In genomic region chr2:196183528-196184231, GRCh38 we compare ENCODE assay signal across 11 cellular contexts. TPM values are rescaled to one million over a fixed set of nuclear protein-coding genes. Genes with fewer than 3 reads are reported as not detected.
DNase-seq lines count a peak whose midpoint lies in the region; ATAC-seq and TF ChIP-seq lines count a peak whose summit lies in the region.
"Had no signal": no experiment of that assay in that cellular context is flagged by ENCODE, and none has a peak within 500 bp of the region (broad histone marks: within the 10 kb centered on the region; RNA-seq: fewer than 3 reads in every experiment).

No MANE protein-coding gene starts in this region.

- no peak for TF ChIP-seq CTCF in OCI-LY3 (IDR thresholded peaks at IDR 0.05; ENCODE audit: low read depth, low read length)
- no peak for TF ChIP-seq CTCF in BE2C (IDR thresholded peaks at IDR 0.05; ENCODE audit: low read depth, low read length)

- H4K20me1 ChIP-seq in OCI-LY3 (ENCODE audit: insufficient read depth, low read length): no peaks in the 10 kb centered on the region

- H2BK12ac ChIP-seq in trophoblast cell (ENCODE audit: low read length): no peak overlapping the region

- H3K4ac ChIP-seq in trophoblast cell (ENCODE audit: low read depth, low read length): no peak overlapping the region

- no peak for DNase-seq in activated CD4-positive, alpha-beta T cell treated with anti-CD3 and anti-CD28 coated beads, Interleukin-2, amount 10 ng/mL, durations not matched to agents 7 days and 5 days
- DNase-seq in activated CD4-positive, alpha-beta T cell treated with anti-CD3 and anti-CD28 coated beads, Interleukin-2, amount 50 U/mL, for 4 hours: no peak
- no peak for DNase-seq in activated naive CD8-positive, alpha-beta T cell treated with anti-CD3 and anti-CD28 coated beads, Interleukin-2, amount 50 U/mL, for 24 hours
- no peak for DNase-seq in stimulated activated effector memory CD8-positive, alpha-beta T cell treated with anti-CD3 and anti-CD28 coated beads, Interleukin-12 subunit alpha, Interleukin-12 subunit beta, amount 100 ng/mL, for 72 hours (ENCODE audit: low spot score in 2 of 2)
- no peak for DNase-seq in BE2C
- no peak for DNase-seq in trophoblast cell
- DNase-seq: NCI-H2029 had no signal

- H3K9ac ChIP-seq in OCI-LY3 (ENCODE audit: low read length) (peak overlapping the region; percentile 43; the same call in 1 of the 2 replicates), trophoblast cell (ENCODE audit: low read length) (no peak overlapping the region)

- CTCF ChIA-PET in activated CD4-positive, alpha-beta T cell treated with anti-CD3 and anti-CD28 coated beads, Interleukin-2, amount 10 ng/mL, durations not matched to agents 7 days and 5 days (lab: Charles Lee): interaction anchor here (0.8 to 2.4 kb wide), 6 partner anchors 12 to 93 kb away, joined by 3 to 22 read pairs (median 4); no protein-coding TSS in a partner anchor

- H4K8ac ChIP-seq in trophoblast cell (ENCODE audit: low read depth, low read length): no peak overlapping the region

- peak; percentile 33 for ATAC-seq in activated naive CD8-positive, alpha-beta T cell treated with anti-CD3 and anti-CD28 coated beads, Interleukin-2, amount 50 U/mL, for 24 hours
- ATAC-seq in stimulated activated effector memory CD8-positive, alpha-beta T cell treated with anti-CD3 and anti-CD28 coated beads, Interleukin-12 subunit alpha, Interleukin-12 subunit beta, amount 100 ng/mL, for 72 hours: peak; percentile 75
- no peak for ATAC-seq in GM21367 (IDR thresholded peaks at IDR 0.05; ENCODE audit: unreplicated experiment)
- ATAC-seq: A549, sciatic nerve had no signal

- H3K27me3 Mint-ChIP-seq in activated CD4-positive, alpha-beta T cell treated with anti-CD3 and anti-CD28 coated beads, Interleukin-2, amount 10 ng/mL, durations not matched to agents 7 days and 5 days: no peaks in the 10 kb centered on the region
- no peaks in the 10 kb centered on the region for H3K27me3 Mint-ChIP-seq in activated naive CD8-positive, alpha-beta T cell treated with anti-CD3 and anti-CD28 coated beads, Interleukin-2, amount 50 U/mL, for 24 hours

- H3K4me3 ChIP-seq in OCI-LY3 (ENCODE audit: low read length): no peak overlapping the region
- no peak overlapping the region for H3K4me3 ChIP-seq in BE2C (ENCODE audit: low read depth, low read length)
- no peak overlapping the region for H3K4me3 ChIP-seq in trophoblast cell (ENCODE audit: low read depth, low read length)
- H3K4me3 ChIP-seq: A549 had no signal

- no peak overlapping the region for H4K91ac ChIP-seq in trophoblast cell (ENCODE audit: low read depth, low read length)

- H3K4me1 ChIP-seq in OCI-LY3 (ENCODE audit: low read length): peaks cover 36% of the 10 kb centered on the region
- no peaks in the 10 kb centered on the region for H3K4me1 ChIP-seq in BE2C
- no peaks in the 10 kb centered on the region for H3K4me1 ChIP-seq in trophoblast cell (ENCODE audit: control insufficient read depth in 1 of 2, insufficient read depth in 2 of 2, low read length in 2 of 2)

- peak overlapping the region; percentile 55 for H3K4me3 Mint-ChIP-seq in activated CD4-positive, alpha-beta T cell treated with anti-CD3 and anti-CD28 coated beads, Interleukin-2, amount 10 ng/mL, durations not matched to agents 7 days and 5 days
- H3K4me3 Mint-ChIP-seq in activated naive CD8-positive, alpha-beta T cell treated with anti-CD3 and anti-CD28 coated beads, Interleukin-2, amount 50 U/mL, for 24 hours: peak overlapping the region; percentile 56
- H3K4me3 Mint-ChIP-seq in stimulated activated effector memory CD8-positive, alpha-beta T cell treated with anti-CD3 and anti-CD28 coated beads, Interleukin-12 subunit alpha, Interleukin-12 subunit beta, amount 100 ng/mL, for 72 hours: peak overlapping the region; percentile 81

- H2AFZ ChIP-seq in OCI-LY3 (ENCODE audit: low read depth, low read length) (peak overlapping the region; percentile 50; the same call in 1 of the 2 replicates), trophoblast cell (ENCODE audit: insufficient read depth, low read length, poor library complexity) (no peak overlapping the region)

- H2AK5ac ChIP-seq in trophoblast cell (ENCODE audit: low read length): no peak overlapping the region

- no peaks in the 10 kb centered on the region for H3K79me2 ChIP-seq in OCI-LY3 (ENCODE audit: low read length)
- H3K79me2 ChIP-seq in trophoblast cell (ENCODE audit: control insufficient read depth, insufficient read depth, low read length, poor library complexity): no peaks in the 10 kb centered on the region

- no peak overlapping the region for H2BK120ac ChIP-seq in trophoblast cell (ENCODE audit: insufficient read depth, low read length, poor library complexity)

- H3K4me2 ChIP-seq in OCI-LY3 (ENCODE audit: low read length) (peak overlapping the region; percentile 61), trophoblast cell (ENCODE audit: low read length) (no peak overlapping the region)
- H3K4me2 ChIP-seq: A549 had no signal

- H3K27me3 ChIP-seq in OCI-LY3 (ENCODE audit: low read depth, low read length) (no peaks in the 10 kb centered on the region), BE2C (no peaks in the 10 kb centered on the region), trophoblast cell (ENCODE audit: insufficient read depth, low read length) (no peaks in the 10 kb centered on the region)

- H3K23ac ChIP-seq in trophoblast cell (ENCODE audit: low read length): no peak overlapping the region

- no peak overlapping the region for H2BK5ac ChIP-seq in trophoblast cell (ENCODE audit: low read depth, low read length, poor library complexity)

- H3K14ac ChIP-seq in trophoblast cell (ENCODE audit: low read length): no peak overlapping the region

- H3K9me3 ChIP-seq in OCI-LY3 (ENCODE audit: insufficient read depth, low read length) (no peaks in the 10 kb centered on the region), BE2C (no peaks in the 10 kb centered on the region; the same call in 1 of the 2 replicates), trophoblast cell (ENCODE audit: insufficient read depth, low read depth, low read length) (no peaks in the 10 kb centered on the region)
- H3K9me3 ChIP-seq: A549 had no signal

- H3K18ac ChIP-seq in trophoblast cell (ENCODE audit: low read length): no peak overlapping the region

- peaks cover 23% of the 10 kb centered on the region for H3K9me3 Mint-ChIP-seq in activated CD4-positive, alpha-beta T cell treated with anti-CD3 and anti-CD28 coated beads, Interleukin-2, amount 10 ng/mL, durations not matched to agents 7 days and 5 days
- H3K9me3 Mint-ChIP-seq in activated naive CD8-positive, alpha-beta T cell treated with anti-CD3 and anti-CD28 coated beads, Interleukin-2, amount 50 U/mL, for 24 hours: peaks cover 4% of the 10 kb centered on the region
- peaks cover 3% of the 10 kb centered on the region for H3K9me3 Mint-ChIP-seq in stimulated activated effector memory CD8-positive, alpha-beta T cell treated with anti-CD3 and anti-CD28 coated beads, Interleukin-12 subunit alpha, Interleukin-12 subunit beta, amount 100 ng/mL, for 72 hours

- H3K27ac ChIP-seq in OCI-LY3 (ENCODE audit: low read length) (peak overlapping the region; percentile 73), trophoblast cell (ENCODE audit: low read depth, low read length) (no peak overlapping the region)
- H3K27ac ChIP-seq: A549 had no signal

- H3K36me3 Mint-ChIP-seq in activated CD4-positive, alpha-beta T cell treated with anti-CD3 and anti-CD28 coated beads, Interleukin-2, amount 10 ng/mL, durations not matched to agents 7 days and 5 days (ENCODE audit: low read depth): peaks cover 35% of the 10 kb centered on the region
- no peaks in the 10 kb centered on the region for H3K36me3 Mint-ChIP-seq in activated naive CD8-positive, alpha-beta T cell treated with anti-CD3 and anti-CD28 coated beads, Interleukin-2, amount 50 U/mL, for 24 hours (ENCODE audit: low read depth)
- peaks cover 7% of the 10 kb centered on the region for H3K36me3 Mint-ChIP-seq in stimulated activated effector memory CD8-positive, alpha-beta T cell treated with anti-CD3 and anti-CD28 coated beads, Interleukin-12 subunit alpha, Interleukin-12 subunit beta, amount 100 ng/mL, for 72 hours

- no CpG with 5 or more reads among the region's 5 CpGs for WGBS in trophoblast cell (ENCODE audit: extremely low coverage, insufficient coverage, insufficient read length)

- peak overlapping the region; percentile 95 for H3K27ac Mint-ChIP-seq in activated CD4-positive, alpha-beta T cell treated with anti-CD3 and anti-CD28 coated beads, Interleukin-2, amount 10 ng/mL, durations not matched to agents 7 days and 5 days
- H3K27ac Mint-ChIP-seq in activated naive CD8-positive, alpha-beta T cell treated with anti-CD3 and anti-CD28 coated beads, Interleukin-2, amount 50 U/mL, for 24 hours: peak overlapping the region; percentile 88
- peak overlapping the region; percentile 98 for H3K27ac Mint-ChIP-seq in stimulated activated effector memory CD8-positive, alpha-beta T cell treated with anti-CD3 and anti-CD28 coated beads, Interleukin-12 subunit alpha, Interleukin-12 subunit beta, amount 100 ng/mL, for 72 hours

- H4K12ac ChIP-seq in trophoblast cell (ENCODE audit: low read depth, low read length): no peak overlapping the region

- peaks cover 73% of the 10 kb centered on the region for H3K4me1 Mint-ChIP-seq in activated CD4-positive, alpha-beta T cell treated with anti-CD3 and anti-CD28 coated beads, Interleukin-2, amount 10 ng/mL, durations not matched to agents 7 days and 5 days
- H3K4me1 Mint-ChIP-seq in activated naive CD8-positive, alpha-beta T cell treated with anti-CD3 and anti-CD28 coated beads, Interleukin-2, amount 50 U/mL, for 24 hours: peaks cover 89% of the 10 kb centered on the region
- peaks cover 64% of the 10 kb centered on the region for H3K4me1 Mint-ChIP-seq in stimulated activated effector memory CD8-positive, alpha-beta T cell treated with anti-CD3 and anti-CD28 coated beads, Interleukin-12 subunit alpha, Interleukin-12 subunit beta, amount 100 ng/mL, for 72 hours

- H3K79me1 ChIP-seq in trophoblast cell (ENCODE audit: low read length): no peaks in the 10 kb centered on the region

- POLR2A ChIA-PET in activated CD4-positive, alpha-beta T cell treated with anti-CD3 and anti-CD28 coated beads, Interleukin-2, amount 10 ng/mL, durations not matched to agents 7 days and 5 days (lab: Charles Lee): interaction anchor here (0.7 kb wide), 1 partner anchor 85 kb away, joined by 3 read pairs; no protein-coding TSS in a partner anchor

- H3K36me3 ChIP-seq in OCI-LY3 (replicated peaks; ENCODE audit: low read depth, low read length) (no peaks in the 10 kb centered on the region), BE2C (no peaks in the 10 kb centered on the region), trophoblast cell (ENCODE audit: control insufficient read depth in 1 of 2, insufficient read depth in 2 of 2, low read length in 2 of 2) (no peaks in the 10 kb centered on the region)

RNA-seq across cellular contexts. Expression of gene STK17B, which starts 12.3 kb away (rescaled TPM):
- total RNA-seq in activated CD4-positive, alpha-beta T cell treated with anti-CD3 and anti-CD28 coated beads, Interleukin-2, amount 10 ng/mL, durations not matched to agents 7 days and 5 days: 100 to 1,000 TPM; 329 to 403 TPM
- 2.3 TPM for polyA plus RNA-seq in BE2C (2012; ENCODE audit: insufficient read depth, insufficient read length, low read depth)
- polyA plus RNA-seq in trophoblast cell (2013): 14.5 and 15.1 TPM in 2 replicates
